1 cellular context compared by ENCODE assay signal in the genomic region with DNA sequence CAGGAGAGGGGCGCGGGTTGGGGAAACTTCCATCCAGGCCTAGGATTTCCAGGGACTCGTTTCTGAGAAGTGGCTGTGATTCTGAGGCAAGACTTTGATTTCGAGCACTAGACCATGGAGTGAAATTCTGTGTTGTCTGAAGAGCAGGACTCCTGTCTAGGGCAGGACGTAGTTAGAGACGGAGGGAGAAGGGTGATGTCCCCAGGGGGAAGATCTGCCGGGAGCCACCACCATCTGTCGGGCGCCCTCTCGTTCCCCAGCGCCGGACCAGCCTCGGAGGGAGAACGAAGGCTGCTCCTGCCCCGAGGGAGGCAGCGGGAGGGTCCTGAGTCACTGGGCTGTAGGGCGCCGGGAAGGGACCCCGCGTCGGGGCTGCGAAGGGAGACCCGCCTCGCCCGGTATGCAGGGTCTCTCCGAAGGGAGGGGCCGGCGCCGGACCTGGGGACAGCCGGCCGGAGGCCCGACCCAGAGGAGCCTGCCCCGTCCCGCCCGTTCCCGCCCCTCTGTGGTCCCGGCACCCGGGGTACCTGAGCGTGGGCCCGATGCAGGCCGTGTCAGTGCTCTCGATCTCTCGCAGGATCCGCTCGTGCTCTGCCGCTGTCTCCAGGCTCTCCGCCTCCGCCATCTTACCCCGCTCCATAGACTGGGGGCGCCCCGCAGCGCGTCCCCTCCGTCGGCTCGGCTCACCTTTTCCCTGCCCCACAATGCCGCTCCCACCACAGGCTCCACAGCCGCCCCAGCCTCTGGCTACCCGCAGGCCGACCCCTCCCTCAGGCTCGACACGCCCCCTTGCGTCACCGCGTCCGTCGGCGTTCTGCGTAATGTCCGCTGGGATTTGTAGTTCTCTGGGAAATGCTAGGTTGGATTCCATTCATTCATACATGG.
TF ChIP-seq lines count a peak whose summit lies in the region.

Gene EXOC6B (minus strand): TSS at position 763 of the 885 bp plus-strand sequence.

TF ChIP-seq in GM12878, 131 proteins besides CTCF, POLR2A, EP300 and RAD21 (continued from another document and continues in another):
- TF ChIP-seq ZNF687 (IDR thresholded peaks at IDR 0.05) (no peak), NR2F1 (conservative IDR thresholded peaks at IDR 0.05) (no peak), SUPT20H (IDR thresholded peaks at IDR 0.05; ENCODE audit: borderline replicate concordance, control insufficient read depth, low read depth, low read length) (no peak), PKNOX1 (IDR thresholded peaks at IDR 0.05) (peak; percentile 57), TAF1 (IDR thresholded peaks at IDR 0.05; ENCODE audit: borderline replicate concordance, low read depth, low read length) (peak; percentile 40; the same call in 1 of the 2 replicates), MEF2B (IDR thresholded peaks at IDR 0.05; ENCODE audit: partially characterized antibody, poor library complexity, severe bottlenecking) (peak; percentile 16), ATF3 (IDR thresholded peaks at IDR 0.05; ENCODE audit: borderline replicate concordance, extremely low read depth, low read depth, low read length) (no peak), MLLT1 (IDR thresholded peaks at IDR 0.05) (peak; percentile 63; the same call in 1 of the 2 replicates), NRF1 (conservative IDR thresholded peaks at IDR 0.05; ENCODE audit: low read depth, low read length) (no peak), EZH2 (IDR thresholded peaks at IDR 0.05; ENCODE audit: borderline replicate concordance, control insufficient read depth, low read depth, low read length) (no peak), EGR1 (IDR thresholded peaks at IDR 0.05; ENCODE audit: borderline replicate concordance in 1 of 2, low read depth in 2 of 2, low read length in 2 of 2) (peak in 1 of 2 experiments; percentile 98; a peak in 1 of 3 replicates), TCF7 (IDR thresholded peaks at IDR 0.05; ENCODE audit: borderline replicate concordance) (no peak), RB1 (IDR thresholded peaks at IDR 0.05; ENCODE audit: borderline replicate concordance) (peak; percentile 67; the same call in 1 of the 2 replicates), NBN (IDR thresholded peaks at IDR 0.05) (peak; percentile 36; the same call in 1 of the 2 replicates), CHD2 (IDR thresholded peaks at IDR 0.05; ENCODE audit: borderline replicate concordance, low read depth, low read length) (0 out of 2 replicates have a peak, but pooled peaks have one; percentile 19), NFIC (IDR thresholded peaks at IDR 0.05; ENCODE audit: low read depth, low read length) (no peak), HDGF (IDR thresholded peaks at IDR 0.05) (0 out of 2 replicates have a peak, but pooled peaks have one; percentile 39), TARDBP (IDR thresholded peaks at IDR 0.05; ENCODE audit: borderline replicate concordance) (0 out of 2 replicates have a peak, but pooled peaks have one; percentile 69), FOXM1 (IDR thresholded peaks at IDR 0.05; ENCODE audit: low read depth, low read length) (no peak), RELA (IDR thresholded peaks at IDR 0.05; ENCODE audit: borderline replicate concordance, partially characterized antibody) (peak; percentile 33), MEF2A (IDR thresholded peaks at IDR 0.05; ENCODE audit: insufficient read depth, low read depth, low read length) (no peak), SP1 (IDR thresholded peaks at IDR 0.05; ENCODE audit: low read depth, low read length) (peak; percentile 83), STAT1 (conservative IDR thresholded peaks at IDR 0.05) (no peak), POU2F2 (IDR thresholded peaks at IDR 0.05; ENCODE audit: borderline replicate concordance, low read depth, low read length) (no peak), GABPA (IDR thresholded peaks at IDR 0.05; ENCODE audit: low read depth) (no peak), EED (IDR thresholded peaks at IDR 0.05; ENCODE audit: low read depth) (no peak), IKZF1 (conservative IDR thresholded peaks at IDR 0.05) (peak; percentile 82), BCL11A (IDR thresholded peaks at IDR 0.05; ENCODE audit: low read depth, low read length) (no peak), REST (IDR thresholded peaks at IDR 0.05; ENCODE audit: low read depth, low read length) (no peak), YY1 (IDR thresholded peaks at IDR 0.05; ENCODE audit: low read depth, low read length) (peak; percentile 86), ATF7 (IDR thresholded peaks at IDR 0.05; ENCODE audit: low read depth) (peak; percentile 55; the same call in 1 of the 2 replicates), CREB1 (IDR thresholded peaks at IDR 0.05; ENCODE audit: low read depth) (peak; percentile 97), SRF (IDR thresholded peaks at IDR 0.05; ENCODE audit: low read depth in 2 of 2, low read length in 2 of 2) (no peak), BACH1 (IDR thresholded peaks at IDR 0.05; ENCODE audit: borderline replicate concordance) (no peak), ZNF384 (IDR thresholded peaks at IDR 0.05; ENCODE audit: borderline replicate concordance, low read depth, low read length) (no peak), POLR2AphosphoS2 (IDR thresholded peaks at IDR 0.05; ENCODE audit: low read depth, low read length) (no peak), ZBTB40 (IDR thresholded peaks at IDR 0.05; ENCODE audit: borderline replicate concordance) (no peak), HDAC6 (IDR thresholded peaks at IDR 0.05; ENCODE audit: unreplicated experiment) (no peak)
- TF ChIP-seq, protein P1, sequence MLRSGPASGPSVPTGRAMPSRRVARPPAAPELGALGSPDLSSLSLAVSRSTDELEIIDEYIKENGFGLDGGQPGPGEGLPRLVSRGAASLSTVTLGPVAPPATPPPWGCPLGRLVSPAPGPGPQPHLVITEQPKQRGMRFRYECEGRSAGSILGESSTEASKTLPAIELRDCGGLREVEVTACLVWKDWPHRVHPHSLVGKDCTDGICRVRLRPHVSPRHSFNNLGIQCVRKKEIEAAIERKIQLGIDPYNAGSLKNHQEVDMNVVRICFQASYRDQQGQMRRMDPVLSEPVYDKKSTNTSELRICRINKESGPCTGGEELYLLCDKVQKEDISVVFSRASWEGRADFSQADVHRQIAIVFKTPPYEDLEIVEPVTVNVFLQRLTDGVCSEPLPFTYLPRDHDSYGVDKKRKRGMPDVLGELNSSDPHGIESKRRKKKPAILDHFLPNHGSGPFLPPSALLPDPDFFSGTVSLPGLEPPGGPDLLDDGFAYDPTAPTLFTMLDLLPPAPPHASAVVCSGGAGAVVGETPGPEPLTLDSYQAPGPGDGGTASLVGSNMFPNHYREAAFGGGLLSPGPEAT (IDR thresholded peaks at IDR 0.05; ENCODE audit: low read depth) = no peak
- TF ChIP-seq, protein P2, sequence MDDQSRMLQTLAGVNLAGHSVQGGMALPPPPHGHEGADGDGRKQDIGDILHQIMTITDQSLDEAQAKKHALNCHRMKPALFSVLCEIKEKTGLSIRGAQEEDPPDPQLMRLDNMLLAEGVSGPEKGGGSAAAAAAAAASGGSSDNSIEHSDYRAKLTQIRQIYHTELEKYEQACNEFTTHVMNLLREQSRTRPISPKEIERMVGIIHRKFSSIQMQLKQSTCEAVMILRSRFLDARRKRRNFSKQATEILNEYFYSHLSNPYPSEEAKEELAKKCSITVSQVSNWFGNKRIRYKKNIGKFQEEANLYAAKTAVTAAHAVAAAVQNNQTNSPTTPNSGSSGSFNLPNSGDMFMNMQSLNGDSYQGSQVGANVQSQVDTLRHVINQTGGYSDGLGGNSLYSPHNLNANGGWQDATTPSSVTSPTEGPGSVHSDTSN (IDR thresholded peaks at IDR 0.05; ENCODE audit: insufficient replicate concordance, low read depth, low read length) = no peak
